ENCODE assay signal across 8 cellular contexts in the genomic region with DNA sequence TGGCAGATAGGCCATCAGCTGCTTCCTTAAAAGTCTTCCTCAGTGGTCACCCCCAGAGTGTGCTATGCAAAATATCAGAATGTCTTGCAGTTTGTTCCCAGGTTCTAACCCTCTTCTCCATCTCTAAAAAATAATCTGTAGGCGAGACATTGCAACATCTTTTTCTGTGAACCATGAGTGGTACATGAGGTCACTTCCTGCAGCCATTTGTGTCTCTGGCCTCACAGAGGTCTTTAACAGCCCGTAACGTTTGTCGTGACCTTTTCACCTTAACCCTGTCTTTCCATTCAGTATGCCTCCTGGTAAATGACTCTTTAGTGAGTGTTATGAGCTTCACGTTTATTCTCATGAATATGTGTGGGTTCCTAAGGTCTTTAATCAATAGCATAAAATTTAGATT.
DNase-seq lines count a peak whose midpoint lies in the region; ATAC-seq and TF ChIP-seq lines count a peak whose summit lies in the region.

No MANE protein-coding gene starts in this region.

- peaks cover 47% of the 10 kb centered on the region for H3K4me1 ChIP-seq in vagina
- H3K4me1 ChIP-seq in effector memory CD4-positive, alpha-beta T cell (ENCODE audit: control insufficient read depth, insufficient read depth, low read length, poor library complexity, severe bottlenecking), result peaks cover 26% of the 10 kb centered on the region

- no peak for TF ChIP-seq POLR2A in vagina (IDR thresholded peaks at IDR 0.05)

- H3K9me3 ChIP-seq in vagina, result no peaks in the 10 kb centered on the region
- no peaks in the 10 kb centered on the region for H3K9me3 ChIP-seq in effector memory CD4-positive, alpha-beta T cell (ENCODE audit: control insufficient read depth, low read length)

- H3K27ac ChIP-seq in vagina, result peak overlapping the region; percentile 52
- H3K27ac ChIP-seq in effector memory CD4-positive, alpha-beta T cell (ENCODE audit: insufficient read depth, low read length, poor library complexity, severe bottlenecking), result no peak overlapping the region

- intact Hi-C loops in left colon (cut with DNase I, micrococcal nuclease), result no loop called here
- intact Hi-C loops in vagina (cut with DNase I), result no loop called here

- TF ChIP-seq CTCF in GM06990 (IDR thresholded peaks at IDR 0.05; ENCODE audit: insufficient read depth, low read length, poor library complexity, severe bottlenecking), result no peak
- TF ChIP-seq CTCF in vagina (IDR thresholded peaks at IDR 0.05), result no peak

- H3K36me3 ChIP-seq in GM06990 (ENCODE audit: control insufficient read depth, insufficient read depth, low read length) (peaks cover 4% of the 10 kb centered on the region), vagina (peaks cover 0 to 24% of the 10 kb centered on the region in 2 donors)
- peaks cover 12% of the 10 kb centered on the region for H3K36me3 ChIP-seq in effector memory CD4-positive, alpha-beta T cell (ENCODE audit: control insufficient read depth, insufficient read depth, low read length)

- ATAC-seq in left colon (peak; percentile 16), HG03520 (IDR thresholded peaks at IDR 0.05; ENCODE audit: unreplicated experiment) (no peak)

- H3K4me3 ChIP-seq in GM06990 (replicated peaks; ENCODE audit: low read depth, low read length), result no peak overlapping the region
- H3K4me3 ChIP-seq in vagina, result no peak overlapping the region
- H3K4me3 ChIP-seq in effector memory CD4-positive, alpha-beta T cell (ENCODE audit: insufficient read depth, low read depth, low read length, poor library complexity, severe bottlenecking), result no peak overlapping the region

- DNase-seq in GM06990 (ENCODE audit: extremely low read depth, insufficient read length), result peak; percentile 43
- DNase-seq in NCI-H226, result peak; percentile 78
- DNase-seq in amniotic epithelial cell (ENCODE audit: low read depth), result peak; percentile 89
- DNase-seq in left colon, result no peak
- no peak for DNase-seq in vagina (ENCODE audit: extremely low spot score in 2 of 2)
- no peak for DNase-seq in NCI-H1694 treated with DMSO at 0.1 percent for 48 hours (lab: John Stamatoyannopoulos, UW)
- DNase-seq in effector memory CD4-positive, alpha-beta T cell, result no peak

- no peaks in the 10 kb centered on the region for H3K27me3 ChIP-seq in GM06990 (replicated peaks; ENCODE audit: control insufficient read depth, insufficient read depth, low read length)
- no peaks in the 10 kb centered on the region for H3K27me3 ChIP-seq in vagina
- no peaks in the 10 kb centered on the region for H3K27me3 ChIP-seq in effector memory CD4-positive, alpha-beta T cell (replicated peaks; ENCODE audit: control insufficient read depth, insufficient read depth, low read length, poor library complexity, severe bottlenecking)

Comparison
In these comparisons a context has a peak if more than half of its experiments do, and no peak if none do; other contexts are left out.
1. DNase-seq: peak in GM06990 (single experiment), NCI-H226 (single experiment) and amniotic epithelial cell (single experiment); none in left colon (0 of 2), vagina (0 of 2), NCI-H1694 treated with DMSO at 0.1 percent for 48 hours (single experiment) and effector memory CD4-positive, alpha-beta T cell (0 of 3).